7 cellular contexts compared by ENCODE assay signal in the genomic region with DNA sequence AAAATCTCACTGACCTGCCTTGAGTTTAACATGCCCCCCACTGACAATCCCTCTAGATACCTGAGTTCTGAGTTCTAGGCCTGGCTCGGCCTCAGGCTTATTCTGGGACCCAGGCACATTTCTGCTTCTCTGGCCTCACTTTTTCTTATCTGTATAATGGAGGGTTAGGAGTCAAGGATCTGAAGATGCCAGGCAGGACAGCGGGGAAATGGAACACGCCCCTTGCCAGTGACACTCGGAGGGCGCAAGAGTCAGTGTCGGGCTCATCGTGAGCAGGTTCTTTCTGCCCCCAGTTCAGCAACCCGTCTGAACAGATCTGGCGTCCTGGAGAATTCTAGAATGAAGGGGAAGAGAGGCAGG. TPM values are rescaled to one million over a fixed set of nuclear protein-coding genes. Genes with fewer than 3 reads are reported as not detected.
DNase-seq lines count a peak whose midpoint lies in the region; TF ChIP-seq lines count a peak whose summit lies in the region.

No MANE protein-coding gene starts in this region.

- no peaks in the 10 kb centered on the region for H3K36me3 ChIP-seq in iPS-18a (ENCODE audit: control insufficient read depth, low read depth, low read length)
- no peaks in the 10 kb centered on the region for H3K36me3 ChIP-seq in spleen

- H3K27me3 Mint-ChIP-seq in activated T-helper 2 cell treated with anti-CD3 and anti-CD28 coated beads, Interferon-gamma antibody, Interleukin-2, Interleukin-4, amounts not matched to agents 10 μg/mL and 5 μg/mL and 100 μg/mL, durations not matched to agents 14 hours and 24 hours and 36 hours (ENCODE audit: low read depth) = peaks cover 38% of the 10 kb centered on the region

- H3K27ac Mint-ChIP-seq in activated T-helper 2 cell treated with anti-CD3 and anti-CD28 coated beads, Interferon-gamma antibody, Interleukin-2, Interleukin-4, amounts not matched to agents 10 μg/mL and 5 μg/mL and 100 μg/mL, durations not matched to agents 14 hours and 24 hours and 36 hours = no peak overlapping the region

- peaks cover 15% of the 10 kb centered on the region for H3K4me1 Mint-ChIP-seq in activated T-helper 2 cell treated with anti-CD3 and anti-CD28 coated beads, Interferon-gamma antibody, Interleukin-2, Interleukin-4, amounts not matched to agents 10 μg/mL and 5 μg/mL and 100 μg/mL, durations not matched to agents 14 hours and 24 hours and 36 hours (ENCODE audit: low read depth)

- no peak for TF ChIP-seq POLR2A in spleen (IDR thresholded peaks at IDR 0.05)

- H3K9me3 ChIP-seq in iPS-18a (ENCODE audit: control insufficient read depth, low read depth, low read length) (no peaks in the 10 kb centered on the region), spleen (peaks cover 0 to under 1% (median 0%) of the 10 kb centered on the region in 8 donors)

- TF ChIP-seq CTCF in HFF-Myc (IDR thresholded peaks at IDR 0.05; ENCODE audit: low read depth, low read length, missing control alignments) = no peak
- TF ChIP-seq CTCF in spleen (IDR thresholded peaks at IDR 0.05 in 8 of 11, conservative IDR thresholded peaks at IDR 0.05 in 3 of 11) = no peak

- no peaks in the 10 kb centered on the region for H3K4me1 ChIP-seq in iPS-18a (ENCODE audit: control insufficient read depth, low read depth, low read length)
- H3K4me1 ChIP-seq in spleen = peaks cover 8 to 16% (median 13%) of the 10 kb centered on the region in 6 donors

- WGBS in spleen, 5 donors = 32 to 50% (median 41%) methylated on average over 9 of the region's 9 CpGs

- H3K27ac ChIP-seq in iPS-18a (ENCODE audit: low read length) = no peak overlapping the region
- H3K27ac ChIP-seq in spleen = no peak overlapping the region

- H3K27me3 ChIP-seq in iPS-18a (ENCODE audit: control insufficient read depth, insufficient read depth, low read length) (peaks cover 51% of the 10 kb centered on the region), spleen (replicated peaks in 1 of 7) (peaks cover 0 to 54% (median 23%) of the 10 kb centered on the region in 7 donors)

- no peaks in the 10 kb centered on the region for H3K9me3 Mint-ChIP-seq in activated T-helper 2 cell treated with anti-CD3 and anti-CD28 coated beads, Interferon-gamma antibody, Interleukin-2, Interleukin-4, amounts not matched to agents 10 μg/mL and 5 μg/mL and 100 μg/mL, durations not matched to agents 14 hours and 24 hours and 36 hours

- no peak for DNase-seq in HFF-Myc (ENCODE audit: extremely low read depth, low read depth)
- DNase-seq in activated T-helper 2 cell treated with anti-CD3 and anti-CD28 coated beads, Interferon-gamma antibody, Interleukin-2, Interleukin-4, amounts not matched to agents 10 μg/mL and 5 μg/mL and 100 μg/mL, durations not matched to agents 14 hours and 24 hours and 36 hours (ENCODE audit: low spot score) = no peak
- no peak for DNase-seq in spleen
- no peak for DNase-seq in NCI-H187 treated with DMSO at 0.1 percent for 48 hours (lab: John Stamatoyannopoulos, UW)
- DNase-seq in cortex of kidney (lab: John Stamatoyannopoulos, UW) = no peak
- no peak for DNase-seq in mucosa of gallbladder (ENCODE audit: low spot score)

- H3K4me3 ChIP-seq in HFF-Myc (replicated peaks; ENCODE audit: low read depth, low read length) = peak overlapping the region; percentile 29
- peak overlapping the region; percentile 61 for H3K4me3 ChIP-seq in iPS-18a (ENCODE audit: low read length)
- peak overlapping the region in 6 of 8 donors; percentile 26 to 69 (median 40) for H3K4me3 ChIP-seq in spleen

- H3K9ac ChIP-seq in iPS-18a (ENCODE audit: low read length) = no peak overlapping the region

- intact Hi-C loops in activated T-helper 2 cell treated with anti-CD3 and anti-CD28 coated beads, Interferon-gamma antibody, Interleukin-2, Interleukin-4, amounts not matched to agents 10 μg/mL and 5 μg/mL and 100 μg/mL, durations not matched to agents 14 hours and 24 hours and 36 hours (cut with micrococcal nuclease) = no loop called here
- intact Hi-C loops in spleen (cut with DNase I; ENCODE audit: low total_unique reads) = no loop called here

- no peaks in the 10 kb centered on the region for H3K36me3 Mint-ChIP-seq in activated T-helper 2 cell treated with anti-CD3 and anti-CD28 coated beads, Interferon-gamma antibody, Interleukin-2, Interleukin-4, amounts not matched to agents 10 μg/mL and 5 μg/mL and 100 μg/mL, durations not matched to agents 14 hours and 24 hours and 36 hours (ENCODE audit: low read depth)

- H3K4me3 Mint-ChIP-seq in activated T-helper 2 cell treated with anti-CD3 and anti-CD28 coated beads, Interferon-gamma antibody, Interleukin-2, Interleukin-4, amounts not matched to agents 10 μg/mL and 5 μg/mL and 100 μg/mL, durations not matched to agents 14 hours and 24 hours and 36 hours (ENCODE audit: low read depth) = peak overlapping the region; percentile 84

RNA-seq across cellular contexts. Expression of a gene that starts 0.6 kb away (rescaled TPM):
- total RNA-seq in activated T-helper 2 cell treated with anti-CD3 and anti-CD28 coated beads, Interferon-gamma antibody, Interleukin-2, Interleukin-4, amounts not matched to agents 10 μg/mL and 5 μg/mL and 100 μg/mL, durations not matched to agents 14 hours and 24 hours and 36 hours = 7.5 and 7.9 TPM in 2 replicates
- under 1 TPM in 1 of 7 donors, not detected in 6; 0.77 TPM for total RNA-seq in spleen
- 10 to 100 TPM in 1 of 3 donors, 1 to 10 TPM in 1, not detected in 1; 1.5 to 11.5 TPM for polyA plus RNA-seq in spleen
- 1.4 TPM for total RNA-seq in mucosa of gallbladder

RNA-seq across cellular contexts. Expression of a gene that starts 19.6 kb away (rescaled TPM):
- total RNA-seq in activated T-helper 2 cell treated with anti-CD3 and anti-CD28 coated beads, Interferon-gamma antibody, Interleukin-2, Interleukin-4, amounts not matched to agents 10 μg/mL and 5 μg/mL and 100 μg/mL, durations not matched to agents 14 hours and 24 hours and 36 hours = 827 and 878 TPM in 2 replicates
- total RNA-seq in spleen = 10 to 100 TPM; 25.3 to 96.9 (median 43.8) TPM
- 100 to 1,000 TPM in 2 of 3 donors, 10 to 100 TPM in 1; 73.3 to 176 (median 112) TPM for polyA plus RNA-seq in spleen
- 157 TPM for total RNA-seq in mucosa of gallbladder

RNA-seq across cellular contexts. Expression of a gene that starts 23.9 kb away (rescaled TPM):
- not detected in 2 replicates for total RNA-seq in activated T-helper 2 cell treated with anti-CD3 and anti-CD28 coated beads, Interferon-gamma antibody, Interleukin-2, Interleukin-4, amounts not matched to agents 10 μg/mL and 5 μg/mL and 100 μg/mL, durations not matched to agents 14 hours and 24 hours and 36 hours
- total RNA-seq in spleen (not detected), mucosa of gallbladder (not detected)
- not detected for polyA plus RNA-seq in spleen

RNA-seq across cellular contexts. Expression of a gene that starts 36.8 kb away (rescaled TPM):
- total RNA-seq in activated T-helper 2 cell treated with anti-CD3 and anti-CD28 coated beads, Interferon-gamma antibody, Interleukin-2, Interleukin-4, amounts not matched to agents 10 μg/mL and 5 μg/mL and 100 μg/mL, durations not matched to agents 14 hours and 24 hours and 36 hours = 181 and 184 TPM in 2 replicates
- total RNA-seq in spleen = 10 to 100 TPM in 6 of 7 donors, 1 to 10 TPM in 1; 2.5 to 49.6 (median 19.7) TPM
- 10 to 100 TPM; 21.0 to 34.0 (median 33.0) TPM for polyA plus RNA-seq in spleen
- 137 TPM for total RNA-seq in mucosa of gallbladder

RNA-seq across cellular contexts. Expression of a gene that starts 43.7 kb away (rescaled TPM):
- not detected in 2 replicates for total RNA-seq in activated T-helper 2 cell treated with anti-CD3 and anti-CD28 coated beads, Interferon-gamma antibody, Interleukin-2, Interleukin-4, amounts not matched to agents 10 μg/mL and 5 μg/mL and 100 μg/mL, durations not matched to agents 14 hours and 24 hours and 36 hours
- 1 to 10 TPM in 6 of 7 donors, under 1 TPM in 1; 0.44 to 6.1 (median 3.5) TPM for total RNA-seq in spleen
- polyA plus RNA-seq in spleen = 10 to 100 TPM in 1 of 3 donors, 1 to 10 TPM in 1, under 1 TPM in 1; 0.93 to 11.8 (median 7.6) TPM
- total RNA-seq in mucosa of gallbladder = 4.6 TPM
